Comparison of ENCODE assay signal across 8 cellular contexts in the genomic region with DNA sequence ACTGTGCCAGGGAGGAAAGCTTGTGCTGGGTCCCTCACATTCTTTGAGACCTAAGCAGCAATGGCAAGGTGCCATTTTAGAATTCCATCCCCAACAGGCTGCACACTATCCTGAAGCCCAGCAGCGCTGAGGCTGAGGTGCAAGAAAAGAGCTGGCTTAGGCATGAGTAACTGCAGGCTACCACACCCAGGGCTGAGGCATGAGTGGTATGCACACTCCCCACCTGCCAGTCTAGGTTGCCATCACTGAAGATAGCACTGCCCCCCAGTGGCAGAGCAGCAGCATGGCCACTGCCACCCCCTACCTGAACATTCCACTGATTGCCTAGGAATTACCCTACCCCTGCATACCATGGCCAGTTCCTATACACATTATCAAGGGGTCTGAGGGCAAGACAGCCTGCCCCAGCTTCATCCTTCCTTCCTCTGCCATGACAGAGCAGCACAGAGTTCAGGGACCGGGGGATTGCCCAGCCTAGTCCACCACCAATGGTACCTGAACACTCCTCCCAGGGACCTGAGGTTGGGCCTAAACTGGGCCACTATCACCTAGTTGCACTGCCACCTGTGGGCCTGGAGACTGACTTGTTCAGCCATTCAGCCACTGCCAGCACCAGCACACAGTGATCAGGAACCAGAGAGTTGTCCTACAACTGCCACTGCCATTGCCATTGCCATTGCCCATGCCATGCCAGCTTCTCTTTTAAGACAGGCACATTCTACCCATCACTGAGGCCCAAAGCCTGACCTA.
DNase-seq lines count a peak whose midpoint lies in the region; ATAC-seq and TF ChIP-seq lines count a peak whose summit lies in the region.

No MANE protein-coding gene starts in this region.

- no peak overlapping the region for H3K27ac ChIP-seq in foreskin keratinocyte

- peak; percentile 98 for TF ChIP-seq CTCF in foreskin keratinocyte (conservative IDR thresholded peaks at IDR 0.05)

- H3K4me1 ChIP-seq in foreskin keratinocyte = peaks cover 14% of the 10 kb centered on the region

- H3K27me3 ChIP-seq in foreskin keratinocyte = no peaks in the 10 kb centered on the region

- ATAC-seq in GM21381 (IDR thresholded peaks at IDR 0.05; ENCODE audit: unreplicated experiment) (peak; percentile 99), HG03469 (IDR thresholded peaks at IDR 0.05; ENCODE audit: unreplicated experiment) (peak; percentile 93), foreskin keratinocyte (peak; percentile 100)

- DNase-seq in DMS53 (lab: John Stamatoyannopoulos, UW) = peak; percentile 26
- DNase-seq in DMS53 treated with DMSO at 0.1 percent for 48 hours (lab: John Stamatoyannopoulos, UW; ENCODE audit: unreplicated experiment) = no peak
- peak; percentile 27 for DNase-seq in SK-N-DZ (ENCODE audit: low spot score)
- peak; percentile 81 to 92 for DNase-seq in foreskin keratinocyte
- DNase-seq in stimulated activated CD4-positive, alpha-beta T cell treated with anti-CD3 and anti-CD28 coated beads, Interleukin-12 subunit alpha, Interleukin-12 subunit beta, amount 100 ng/mL, for 4 hours = peak; percentile 0
- no peak for DNase-seq in pons (ENCODE audit: low spot score)

Comparison
In these comparisons a context has a peak if more than half of its experiments do, and no peak if none do; other contexts are left out.
1. DNase-seq: peak in DMS53 (single experiment), SK-N-DZ (single experiment), foreskin keratinocyte (2 of 2) and stimulated activated CD4-positive, alpha-beta T cell treated with anti-CD3 and anti-CD28 coated beads, Interleukin-12 subunit alpha, Interleukin-12 subunit beta, amount 100 ng/mL, for 4 hours (single experiment); none in DMS53 treated with DMSO at 0.1 percent for 48 hours (single experiment) and pons (single experiment).
2. Peak in every context shown above with its lines, with median percentiles within 50 percentile points of each other: ATAC-seq.